20 cellular contexts compared by ENCODE assay signal in genomic region chr1:118842462-118843201, GRCh38.
A peak's percentile ranks its signal among the peaks of the same experiment; 100 is the strongest.
DNase-seq lines count a peak whose midpoint lies in the region; ATAC-seq and TF ChIP-seq lines count a peak whose summit lies in the region.
"Had no signal": no experiment of that assay in that cellular context is flagged by ENCODE, and none has a peak within 500 bp of the region (broad histone marks: within the 10 kb centered on the region; RNA-seq: fewer than 3 reads in every experiment).

No MANE protein-coding gene starts in this region.

- H3K9me3 Mint-ChIP-seq in activated naive CD8-positive, alpha-beta T cell treated with anti-CD3 and anti-CD28 coated beads, Interleukin-2, amount 50 U/mL, for 24 hours = peaks cover 15% of the 10 kb centered on the region

- H3K4me2 ChIP-seq in GM23248 (ENCODE audit: unreplicated experiment) (no peak overlapping the region), osteoblast (ENCODE audit: insufficient read depth, low read length) (no peak overlapping the region)

- H2AFZ ChIP-seq in GM23248 (no peak overlapping the region), osteoblast (ENCODE audit: low read length) (no peak overlapping the region)

- H3K36me3 ChIP-seq in GM23248 (ENCODE audit: low read depth) (no peaks in the 10 kb centered on the region), osteoblast (ENCODE audit: insufficient read depth, low read length) (no peaks in the 10 kb centered on the region)
- H3K36me3 ChIP-seq: right lobe of liver, vagina had no signal

- WGBS in GM23248 (ENCODE audit: low coverage in 1 of 2, low lambda C conversion rate in 2 of 2, missing lambda C conversion rate in 2 of 2), 2 experiments = 56 to 60% methylated on average over 14 of the region's 14 CpGs

- no peaks in the 10 kb centered on the region for H4K20me1 ChIP-seq in GM23248 (ENCODE audit: insufficient read depth)
- H4K20me1 ChIP-seq in osteoblast (ENCODE audit: insufficient read depth, low read length) = no peaks in the 10 kb centered on the region

- ATAC-seq in activated naive CD8-positive, alpha-beta T cell treated with anti-CD3 and anti-CD28 coated beads, Interleukin-2, amount 50 U/mL, for 24 hours = no peak
- ATAC-seq: activated CD8-positive, alpha-beta T cell treated with anti-CD3 and anti-CD28 coated beads for 36 hours; GM12878; naive thymus-derived CD4-positive, alpha-beta T cell had no signal

- no peaks in the 10 kb centered on the region for H3K9me3 ChIP-seq in GM23248 (ENCODE audit: low read depth)
- no peaks in the 10 kb centered on the region for H3K9me3 ChIP-seq in osteoblast (ENCODE audit: low read depth, low read length)
- H3K9me3 ChIP-seq: right lobe of liver, vagina had no signal

- no peaks in the 10 kb centered on the region for H3K36me3 Mint-ChIP-seq in activated naive CD8-positive, alpha-beta T cell treated with anti-CD3 and anti-CD28 coated beads, Interleukin-2, amount 50 U/mL, for 24 hours (ENCODE audit: low read depth)
- H3K36me3 Mint-ChIP-seq: brain; naive thymus-derived CD4-positive, alpha-beta T cell had no signal

- no peak overlapping the region for H3K27ac Mint-ChIP-seq in activated naive CD8-positive, alpha-beta T cell treated with anti-CD3 and anti-CD28 coated beads, Interleukin-2, amount 50 U/mL, for 24 hours
- H3K27ac Mint-ChIP-seq: activated CD8-positive, alpha-beta T cell treated with anti-CD3 and anti-CD28 coated beads for 36 hours; naive thymus-derived CD4-positive, alpha-beta T cell had no signal

- H3K4me3 Mint-ChIP-seq in activated naive CD8-positive, alpha-beta T cell treated with anti-CD3 and anti-CD28 coated beads, Interleukin-2, amount 50 U/mL, for 24 hours = no peak overlapping the region
- H3K4me3 Mint-ChIP-seq: activated CD8-positive, alpha-beta T cell treated with anti-CD3 and anti-CD28 coated beads for 36 hours; brain; naive thymus-derived CD4-positive, alpha-beta T cell had no signal

- no peak overlapping the region for H3K9ac ChIP-seq in GM23248

- DNase-seq in DMS79 (lab: John Stamatoyannopoulos, UW) (peak; percentile 48), NCI-H187 (lab: John Stamatoyannopoulos, UW) (peak; percentile 41 to 53), NCI-H82 treated with DMSO at 0.1 percent for 48 hours (lab: John Stamatoyannopoulos, UW; ENCODE audit: unreplicated experiment) (peak; percentile 84), iPS-NIHi7 (ENCODE audit: extremely low spot score) (peak; percentile 34), GM23248 (no peak), caudate nucleus (lab: John Stamatoyannopoulos, UW) (no peak), osteoblast (ENCODE audit: insufficient read length, low spot score, missing footprints) (no peak)
- no peak for DNase-seq in activated naive CD8-positive, alpha-beta T cell treated with anti-CD3 and anti-CD28 coated beads, Interleukin-2, amount 50 U/mL, for 24 hours
- DNase-seq: activated CD8-positive, alpha-beta T cell treated with anti-CD3 and anti-CD28 coated beads for 36 hours; activated effector memory CD4-positive, alpha-beta T cell treated with Interleukin-2 at 50 U/mL for 16 hours; DND-41; effector CD4-positive, alpha-beta T cell; naive thymus-derived CD4-positive, alpha-beta T cell; right lobe of liver; stimulated activated CD4-positive, alpha-beta T cell treated with anti-CD3 and anti-CD28 coated beads, Interleukin-4, amount 100 ng/mL, for 4 hours; stimulated activated naive CD4-positive, alpha-beta T cell; T-helper 9 cell had no signal

- H3K79me2 ChIP-seq in GM23248 (ENCODE audit: insufficient read depth) = no peaks in the 10 kb centered on the region
- H3K79me2 ChIP-seq in osteoblast (ENCODE audit: insufficient read depth, low read length) = no peaks in the 10 kb centered on the region

- no peaks in the 10 kb centered on the region for H3F3A ChIP-seq in GM23248 (ENCODE audit: insufficient read depth)

- H3K27ac ChIP-seq in GM23248 (no peak overlapping the region), caudate nucleus (ENCODE audit: low read depth, low read length) (no peak overlapping the region), osteoblast (ENCODE audit: low read depth, low read length) (no peak overlapping the region)
- H3K27ac ChIP-seq: right lobe of liver, vagina had no signal

- H3K4me1 ChIP-seq in GM23248 (ENCODE audit: insufficient read depth) (no peaks in the 10 kb centered on the region), osteoblast (ENCODE audit: insufficient read depth, low read length) (no peaks in the 10 kb centered on the region)
- H3K4me1 ChIP-seq: right lobe of liver, vagina had no signal

- no peaks in the 10 kb centered on the region for H3K27me3 Mint-ChIP-seq in activated naive CD8-positive, alpha-beta T cell treated with anti-CD3 and anti-CD28 coated beads, Interleukin-2, amount 50 U/mL, for 24 hours
- H3K27me3 Mint-ChIP-seq: activated CD8-positive, alpha-beta T cell treated with anti-CD3 and anti-CD28 coated beads for 36 hours had no signal

- in situ Hi-C loops in GM23248 (cut with MboI) = no loop called here

- H3K27me3 ChIP-seq in GM23248 (replicated peaks; ENCODE audit: insufficient read depth) (no peaks in the 10 kb centered on the region), osteoblast (ENCODE audit: insufficient read depth, low read length) (no peaks in the 10 kb centered on the region)
- H3K27me3 ChIP-seq: right lobe of liver, vagina had no signal

- TF ChIP-seq CTCF in osteoblast (IDR thresholded peaks at IDR 0.05; ENCODE audit: extremely low read depth, low read depth, low read length) = no peak

- H3K4me3 ChIP-seq in GM23248 (no peak overlapping the region), osteoblast (ENCODE audit: insufficient read depth, low read length) (no peak overlapping the region)
- H3K4me3 ChIP-seq: GM12878, right lobe of liver, vagina had no signal

- H3K9me2 ChIP-seq in GM23248 (ENCODE audit: insufficient read depth) = no peaks in the 10 kb centered on the region

- no peaks in the 10 kb centered on the region for H3K4me1 Mint-ChIP-seq in activated naive CD8-positive, alpha-beta T cell treated with anti-CD3 and anti-CD28 coated beads, Interleukin-2, amount 50 U/mL, for 24 hours
- H3K4me1 Mint-ChIP-seq: brain; naive thymus-derived CD4-positive, alpha-beta T cell had no signal

Comparison
In these comparisons a context has a peak if more than half of its experiments do, and no peak if none do; other contexts are left out.
1. DNase-seq: peak in DMS79 (single experiment), NCI-H187 (2 of 2), NCI-H82 treated with DMSO at 0.1 percent for 48 hours (single experiment) and iPS-NIHi7 (single experiment); none in GM23248 (single experiment), caudate nucleus (0 of 61), activated naive CD8-positive, alpha-beta T cell treated with anti-CD3 and anti-CD28 coated beads, Interleukin-2, amount 50 U/mL, for 24 hours (single experiment) and osteoblast (single experiment).